Comparison of ENCODE assay signal across 1 cellular context in the genomic region with DNA sequence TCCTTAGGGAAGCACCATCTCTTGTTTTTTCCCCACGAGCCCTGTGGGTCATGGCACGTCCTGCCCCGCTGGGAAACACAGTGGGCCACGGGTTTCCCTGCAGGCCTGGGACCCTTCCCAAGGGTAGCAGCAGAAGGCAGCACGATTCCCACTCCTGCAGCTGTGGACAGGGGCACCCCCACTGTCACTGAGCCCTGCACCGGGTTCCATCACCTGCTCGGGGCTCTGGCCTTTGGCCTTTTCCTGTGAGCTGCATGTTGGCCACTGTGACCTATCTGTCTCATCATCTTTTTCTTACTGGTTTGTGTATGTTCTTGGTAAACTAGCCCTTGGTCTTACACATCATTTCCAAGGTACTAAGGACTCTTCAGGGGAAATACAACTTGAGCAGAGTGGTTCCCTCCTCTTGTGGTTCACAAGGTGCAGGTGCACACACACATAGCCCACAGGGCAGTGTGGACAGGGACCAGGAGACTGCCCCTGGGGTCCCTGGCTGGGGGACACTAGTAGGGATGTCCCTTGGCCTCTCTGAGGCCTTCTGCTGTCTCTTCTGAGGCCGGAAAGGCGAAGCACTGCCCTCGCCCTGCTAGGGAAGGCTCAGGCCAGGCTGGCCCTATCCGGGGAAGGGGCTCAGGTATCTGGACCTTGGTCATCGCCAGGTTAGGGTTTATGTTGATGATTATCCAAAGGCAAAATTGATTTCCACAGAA.
TF ChIP-seq lines count a peak whose summit lies in the region.

No MANE protein-coding gene starts in this region.

TF ChIP-seq in H1, 55 proteins besides CTCF, POLR2A, EP300 and RAD21:
- no peak for TF ChIP-seq FOSL1 (IDR thresholded peaks at IDR 0.05; ENCODE audit: insufficient read depth, low read depth, low read length)
- TF ChIP-seq NRF1 (IDR thresholded peaks at IDR 0.05; ENCODE audit: low read depth, low read length): no peak
- no peak for TF ChIP-seq POU5F1 (IDR thresholded peaks at IDR 0.05; ENCODE audit: low read depth, low read length)
- no peak for TF ChIP-seq KDM1A (IDR thresholded peaks at IDR 0.05; ENCODE audit: borderline replicate concordance, low read length)
- no peak for TF ChIP-seq CHD1 (IDR thresholded peaks at IDR 0.05; ENCODE audit: low read depth, low read length)
- TF ChIP-seq, protein P1, sequence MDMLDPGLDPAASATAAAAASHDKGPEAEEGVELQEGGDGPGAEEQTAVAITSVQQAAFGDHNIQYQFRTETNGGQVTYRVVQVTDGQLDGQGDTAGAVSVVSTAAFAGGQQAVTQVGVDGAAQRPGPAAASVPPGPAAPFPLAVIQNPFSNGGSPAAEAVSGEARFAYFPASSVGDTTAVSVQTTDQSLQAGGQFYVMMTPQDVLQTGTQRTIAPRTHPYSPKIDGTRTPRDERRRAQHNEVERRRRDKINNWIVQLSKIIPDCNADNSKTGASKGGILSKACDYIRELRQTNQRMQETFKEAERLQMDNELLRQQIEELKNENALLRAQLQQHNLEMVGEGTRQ (IDR thresholded peaks at IDR 0.05; ENCODE audit: low read length): no peak
- TF ChIP-seq SIX5 (IDR thresholded peaks at IDR 0.05; ENCODE audit: low read depth, low read length): no peak
- TF ChIP-seq YY1 (IDR thresholded peaks at IDR 0.05; ENCODE audit: low read depth, low read length): no peak
- TF ChIP-seq SIN3A (conservative IDR thresholded peaks at IDR 0.05 in 1 of 2, IDR thresholded peaks at IDR 0.05 in 1 of 2; ENCODE audit: low read depth in 1 of 2, low read length in 2 of 2): no peak
- TF ChIP-seq RBBP5 (IDR thresholded peaks at IDR 0.05; ENCODE audit: borderline replicate concordance, low read depth, low read length): no peak
- no peak for TF ChIP-seq BRCA1 (IDR thresholded peaks at IDR 0.05; ENCODE audit: low read depth, low read length)
- no peak for TF ChIP-seq BCL11A (IDR thresholded peaks at IDR 0.05; ENCODE audit: low read depth in 2 of 2, low read length in 2 of 2)
- TF ChIP-seq SRF (IDR thresholded peaks at IDR 0.05; ENCODE audit: low read depth, low read length): no peak
- TF ChIP-seq TCF12 (IDR thresholded peaks at IDR 0.05; ENCODE audit: low read depth, low read length): no peak
- TF ChIP-seq EZH2 (IDR thresholded peaks at IDR 0.05; ENCODE audit: low read depth, low read length, severe bottlenecking): no peak
- no peak for TF ChIP-seq SIRT6 (IDR thresholded peaks at IDR 0.05; ENCODE audit: low read length)
- TF ChIP-seq CBX8 (IDR thresholded peaks at IDR 0.05; ENCODE audit: borderline replicate concordance, low read depth, low read length): no peak
- TF ChIP-seq PHF8 (conservative IDR thresholded peaks at IDR 0.05; ENCODE audit: low read depth, low read length): no peak
